Comparison of ENCODE assay signal across 8 cellular contexts in the genomic region with DNA sequence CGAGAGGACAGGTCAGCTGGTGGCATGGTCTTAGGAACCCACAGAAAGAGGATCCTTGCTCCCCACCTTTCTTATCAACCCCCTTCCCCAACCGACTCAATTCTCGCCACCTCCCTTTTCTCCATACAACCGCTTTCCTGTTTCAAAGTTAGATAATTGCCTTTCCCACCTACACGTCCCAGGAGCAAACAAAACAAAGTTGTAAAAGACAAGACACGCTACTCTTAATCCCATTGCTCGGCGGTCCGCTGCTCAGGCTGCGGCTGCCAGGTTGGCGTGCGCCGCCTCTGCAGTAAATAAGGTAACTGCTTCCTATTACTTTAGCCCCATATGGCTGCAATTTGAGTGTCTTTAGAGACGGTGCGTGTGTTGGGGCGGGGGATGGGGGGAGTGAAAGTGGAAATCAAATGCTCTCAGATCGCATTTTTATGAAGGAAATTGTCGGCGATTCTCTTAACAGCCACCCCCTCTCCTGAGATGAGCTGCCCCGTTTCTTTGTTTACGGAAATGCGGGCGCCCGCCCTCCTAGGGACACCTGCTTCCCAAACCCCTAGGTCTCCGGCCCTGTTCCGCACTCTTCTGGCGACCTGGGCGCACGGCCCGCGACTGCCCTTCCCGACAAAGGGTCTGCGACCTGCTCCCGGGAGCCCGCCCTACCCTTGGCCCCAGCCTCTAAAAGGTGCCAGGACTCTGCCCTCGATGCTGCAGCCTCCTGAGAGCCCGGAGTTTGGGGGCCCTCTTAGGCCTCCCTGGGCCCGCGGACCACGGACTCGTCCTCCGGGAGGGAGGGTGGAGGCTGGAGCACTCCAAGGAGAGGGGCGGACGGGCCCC. TPM values are rescaled to one million over a fixed set of nuclear protein-coding genes. Genes with fewer than 3 reads are reported as not detected.
DNase-seq lines count a peak whose midpoint lies in the region; ATAC-seq and TF ChIP-seq lines count a peak whose summit lies in the region.

No MANE protein-coding gene starts in this region.

- H2AK5ac ChIP-seq in trophoblast cell (ENCODE audit: low read length): no peak overlapping the region

- no peak overlapping the region for H3K23ac ChIP-seq in trophoblast cell (ENCODE audit: low read length)

- H3K9me3 ChIP-seq in NT2/D1 (ENCODE audit: insufficient read depth, low read length) (peaks cover 5% of the 10 kb centered on the region; the same call in 1 of the 2 replicates), trophoblast cell (ENCODE audit: insufficient read depth, low read depth, low read length) (peaks cover 13% of the 10 kb centered on the region), gastroesophageal sphincter (no peaks in the 10 kb centered on the region), esophagus muscularis mucosa (no peaks in the 10 kb centered on the region)

- no peak overlapping the region for H4K12ac ChIP-seq in trophoblast cell (ENCODE audit: low read depth, low read length)

- ATAC-seq in gastroesophageal sphincter: no peak
- no peak for ATAC-seq in foreskin keratinocyte

- H3K4me2 ChIP-seq in trophoblast cell (ENCODE audit: low read length): peak overlapping the region; percentile 59

- H3K14ac ChIP-seq in trophoblast cell (ENCODE audit: low read length): peak overlapping the region; percentile 25

- TF ChIP-seq POLR2A in gastroesophageal sphincter (IDR thresholded peaks at IDR 0.05): no peak
- TF ChIP-seq POLR2A in esophagus muscularis mucosa (IDR thresholded peaks at IDR 0.05; ENCODE audit: low read depth): no peak

- H3K4me3 ChIP-seq in H7 (ENCODE audit: insufficient read depth, low read depth, low read length): peak overlapping the region; percentile 5
- H3K4me3 ChIP-seq in NT2/D1 (ENCODE audit: insufficient read length, low read depth): peak overlapping the region; percentile 25
- no peak overlapping the region for H3K4me3 ChIP-seq in cardiac fibroblast (replicated peaks in 1 of 2; ENCODE audit: low read depth in 2 of 2, low read length in 2 of 2)
- no peak overlapping the region for H3K4me3 ChIP-seq in trophoblast cell (ENCODE audit: low read depth, low read length)
- no peak overlapping the region for H3K4me3 ChIP-seq in gastroesophageal sphincter
- peak overlapping the region in 1 of 4 donors; percentile 2 for H3K4me3 ChIP-seq in esophagus muscularis mucosa

- H4K8ac ChIP-seq in trophoblast cell (ENCODE audit: low read depth, low read length): peak overlapping the region; percentile 19

- WGBS in trophoblast cell (ENCODE audit: extremely low coverage, insufficient coverage, insufficient read length): no CpG with 5 or more reads among the region's 44 CpGs
- 2 to 3% methylated on average over 20 to 27 of the region's 44 CpGs for WGBS in gastroesophageal sphincter (ENCODE audit: low coverage in 1 of 2), 2 donors
- 8% methylated on average over 33 of the region's 44 CpGs for WGBS in esophagus muscularis mucosa

- peaks cover 35% of the 10 kb centered on the region for H3K4me1 ChIP-seq in NT2/D1 (ENCODE audit: insufficient read depth, insufficient read length)
- peaks cover 18 to 27% of the 10 kb centered on the region in 2 experiments for H3K4me1 ChIP-seq in trophoblast cell (ENCODE audit: control insufficient read depth in 1 of 2, insufficient read depth in 2 of 2, low read length in 2 of 2)
- H3K4me1 ChIP-seq in gastroesophageal sphincter: peaks cover 0 to 81% (median 31%) of the 10 kb centered on the region in 3 donors
- no peaks in the 10 kb centered on the region for H3K4me1 ChIP-seq in foreskin keratinocyte
- H3K4me1 ChIP-seq in esophagus muscularis mucosa: peaks cover 63 to 80% (median 74%) of the 10 kb centered on the region in 4 donors

- TF ChIP-seq CTCF in C4-2B (conservative IDR thresholded peaks at IDR 0.05): no peak
- TF ChIP-seq CTCF in cardiac fibroblast (IDR thresholded peaks at IDR 0.05; ENCODE audit: low read depth, low read length): no peak
- TF ChIP-seq CTCF in gastroesophageal sphincter (IDR thresholded peaks at IDR 0.05): no peak
- no peak for TF ChIP-seq CTCF in foreskin keratinocyte (conservative IDR thresholded peaks at IDR 0.05)
- TF ChIP-seq CTCF in esophagus muscularis mucosa (IDR thresholded peaks at IDR 0.05): no peak

- TF ChIP-seq EP300 in gastroesophageal sphincter (IDR thresholded peaks at IDR 0.05) (no peak), esophagus muscularis mucosa (IDR thresholded peaks at IDR 0.05) (no peak)

- H3K27ac ChIP-seq in C4-2B: peak overlapping the region; percentile 44
- H3K27ac ChIP-seq in trophoblast cell (ENCODE audit: low read depth, low read length): no peak overlapping the region
- H3K27ac ChIP-seq in gastroesophageal sphincter: no peak overlapping the region
- H3K27ac ChIP-seq in foreskin keratinocyte: no peak overlapping the region
- H3K27ac ChIP-seq in esophagus muscularis mucosa (replicated peaks in 1 of 4): no peak overlapping the region

- H3K18ac ChIP-seq in trophoblast cell (ENCODE audit: low read length): no peak overlapping the region

- H3K9ac ChIP-seq in NT2/D1 (ENCODE audit: insufficient read length, low read depth) (peak overlapping the region; percentile 26), trophoblast cell (ENCODE audit: low read length) (no peak overlapping the region)

- H2BK12ac ChIP-seq in trophoblast cell (ENCODE audit: low read length): no peak overlapping the region

- intact Hi-C loops in esophagus muscularis mucosa (cut with DNase I): no loop called here

- no peak overlapping the region for H2BK5ac ChIP-seq in trophoblast cell (ENCODE audit: low read depth, low read length, poor library complexity)

- peak; percentile 90 for DNase-seq in H7
- DNase-seq in NT2/D1 (ENCODE audit: low read depth, low spot score): no peak
- DNase-seq in cardiac fibroblast (ENCODE audit: low read depth in 2 of 2): peak; percentile 52 to 59
- DNase-seq in trophoblast cell: peak in 1 of 2 donors; percentile 57
- no peak for DNase-seq in foreskin keratinocyte
- DNase-seq in esophagus muscularis mucosa (ENCODE audit: extremely low spot score): no peak

- H3K27me3 ChIP-seq in H7 (ENCODE audit: control insufficient read depth, insufficient read depth, low read length) (peaks cover 92% of the 10 kb centered on the region), NT2/D1 (ENCODE audit: insufficient read depth, insufficient read length) (peaks cover 90% of the 10 kb centered on the region), trophoblast cell (ENCODE audit: insufficient read depth, low read length) (peaks cover 85% of the 10 kb centered on the region), gastroesophageal sphincter (peaks cover 79% of the 10 kb centered on the region), foreskin keratinocyte (peaks cover 79% of the 10 kb centered on the region), esophagus muscularis mucosa (peaks cover 68 to 80% (median 78%) of the 10 kb centered on the region in 4 donors)

- H2BK120ac ChIP-seq in trophoblast cell (ENCODE audit: insufficient read depth, low read length, poor library complexity): no peak overlapping the region

- peak overlapping the region; percentile 59 for H2AFZ ChIP-seq in trophoblast cell (ENCODE audit: insufficient read depth, low read length, poor library complexity)

- no peak overlapping the region for H3K4ac ChIP-seq in trophoblast cell (ENCODE audit: low read depth, low read length)

- H4K91ac ChIP-seq in trophoblast cell (ENCODE audit: low read depth, low read length): no peak overlapping the region

- no peaks in the 10 kb centered on the region for H3K36me3 ChIP-seq in H7 (replicated peaks; ENCODE audit: control insufficient read depth, insufficient read depth, low read length)
- H3K36me3 ChIP-seq in NT2/D1 (ENCODE audit: insufficient read depth, insufficient read length, low read length): peaks cover 6% of the 10 kb centered on the region
- no peaks in the 10 kb centered on the region for H3K36me3 ChIP-seq in trophoblast cell (ENCODE audit: control insufficient read depth in 1 of 2, insufficient read depth in 2 of 2, low read length in 2 of 2)
- H3K36me3 ChIP-seq in gastroesophageal sphincter: no peaks in the 10 kb centered on the region
- peaks cover 0 to 1% (median 0%) of the 10 kb centered on the region in 4 donors for H3K36me3 ChIP-seq in esophagus muscularis mucosa

- H3K79me2 ChIP-seq in trophoblast cell (ENCODE audit: control insufficient read depth, insufficient read depth, low read length, poor library complexity): peaks cover 3% of the 10 kb centered on the region

- peaks cover 6% of the 10 kb centered on the region for H3K79me1 ChIP-seq in trophoblast cell (ENCODE audit: low read length)

RNA-seq across cellular contexts. Expression of a gene that starts 3.7 kb away (rescaled TPM):
- total RNA-seq in H7 (2014; rRNA removed; shearing (Covaris generic)): 1.4 and 1.9 TPM in 2 replicates
- 1.2 and 1.5 TPM in 2 replicates for polyA plus RNA-seq in trophoblast cell (2013)
- total RNA-seq in gastroesophageal sphincter (10 to 100 TPM in 1 of 4 donors, 1 to 10 TPM in 2, under 1 TPM in 1; 0.40 to 10.6 (median 3.9) TPM), foreskin keratinocyte (2.9 and 4.5 TPM in 2 replicates), esophagus muscularis mucosa (1 to 10 TPM; 1.7 to 7.5 (median 2.6) TPM)
- 4.5 and 4.7 TPM in 2 replicates for polyA plus RNA-seq in foreskin keratinocyte

RNA-seq across cellular contexts. Expression of a gene that starts 22.6 kb away (rescaled TPM):
- total RNA-seq in H7 (2014; rRNA removed; shearing (Covaris generic)): 89.1 and 97.4 TPM in 2 replicates
- polyA plus RNA-seq in trophoblast cell (2013): 11.0 and 11.7 TPM in 2 replicates
- total RNA-seq in gastroesophageal sphincter (1 to 10 TPM in 3 of 4 donors, under 1 TPM in 1; 0.81 to 2.5 (median 2.0) TPM), foreskin keratinocyte (5.9 and 6.9 TPM in 2 replicates), esophagus muscularis mucosa (1 to 10 TPM in 3 of 4 donors, under 1 TPM in 1; 0.66 to 2.8 (median 1.5) TPM)
- polyA plus RNA-seq in foreskin keratinocyte: 3.5 and 4.3 TPM in 2 replicates

RNA-seq across cellular contexts. Expression of a gene that starts 38.7 kb away (rescaled TPM):
- total RNA-seq in H7 (2014; rRNA removed; shearing (Covaris generic)): 6.4 and 6.6 TPM in 2 replicates
- 17.8 and 20.5 TPM in 2 replicates for polyA plus RNA-seq in trophoblast cell (2013)
- total RNA-seq in gastroesophageal sphincter (10 to 100 TPM in 2 of 4 donors, 1 to 10 TPM in 2; 6.7 to 11.5 (median 10.0) TPM), foreskin keratinocyte (10.5 and 12.4 TPM in 2 replicates), esophagus muscularis mucosa (10 to 100 TPM in 3 of 4 donors, 1 to 10 TPM in 1; 6.6 to 14.1 (median 12.3) TPM)
- polyA plus RNA-seq in foreskin keratinocyte: 7.6 and 7.8 TPM in 2 replicates

Comparison
In these comparisons a context has a peak if more than half of its experiments do, and no peak if none do; other contexts are left out.
1. DNase-seq: peak in H7 (single experiment) and cardiac fibroblast (2 of 2); none in NT2/D1 (single experiment), foreskin keratinocyte (0 of 2) and esophagus muscularis mucosa (single experiment).
2. H3K4me3 ChIP-seq: peak in H7 (single experiment) and NT2/D1 (single experiment); none in cardiac fibroblast (0 of 2), trophoblast cell (single experiment) and gastroesophageal sphincter (0 of 2).
3. RNA of a gene that starts 22.6 kb away (total RNA-seq): 89.1 to 97.4 TPM in H7; 5.9 to 6.9 TPM in foreskin keratinocyte, 0.81 to 2.5 TPM in gastroesophageal sphincter and 0.66 to 2.8 TPM in esophagus muscularis mucosa; every median in the first group is over 10 times any median in the second.